ENCODE assay signal across 11 cellular contexts in genomic region chr7:67019562-67020390, GRCh38. TPM values are rescaled to one million over a fixed set of nuclear protein-coding genes. Genes with fewer than 3 reads are reported as not detected.
A peak's percentile ranks its signal among the peaks of the same experiment; 100 is the strongest.
DNase-seq lines count a peak whose midpoint lies in the region; ATAC-seq and TF ChIP-seq lines count a peak whose summit lies in the region.
"Had no signal": no experiment of that assay in that cellular context is flagged by ENCODE, and none has a peak within 500 bp of the region (broad histone marks: within the 10 kb centered on the region; RNA-seq: fewer than 3 reads in every experiment).

No MANE protein-coding gene starts in this region.

- no peaks in the 10 kb centered on the region for H3K4me1 ChIP-seq in colonic mucosa

- H3K9ac ChIP-seq in colonic mucosa (ENCODE audit: low read depth in 2 of 2, low read length in 2 of 2), result no peak overlapping the region

- DNase-seq in AG08395 (ENCODE audit: low spot score) (peak; percentile 32), GM04504 (ENCODE audit: low read depth) (peak; percentile 35), NCI-H524 treated with DMSO at 0.1 percent for 48 hours (lab: John Stamatoyannopoulos, UW) (peak; percentile 46), colonic mucosa (no peak), OCI-M2 (lab: John Stamatoyannopoulos, UW; ENCODE audit: unreplicated experiment) (no peak), MG63 (no peak)
- DNase-seq: activated CD4-positive, alpha-beta T cell treated with anti-CD3 and anti-CD28 coated beads, Interleukin-2, amount 50 U/mL, for 48 hours; NCI-H774 had no signal

- peaks cover 6% of the 10 kb centered on the region for H3K36me3 ChIP-seq in colonic mucosa
- H3K36me3 ChIP-seq in MG63, result peaks cover 5% of the 10 kb centered on the region; the same call in 1 of the 2 replicates

- no peak for ATAC-seq in HG03139 (IDR thresholded peaks at IDR 0.05; ENCODE audit: unreplicated experiment)
- no peak for ATAC-seq in HG02759 (IDR thresholded peaks at IDR 0.05; ENCODE audit: unreplicated experiment)

- intact Hi-C loops in colonic mucosa (cut with DNase I), result no loop called here

- H3K4me3 ChIP-seq in colonic mucosa, result no peak overlapping the region
- H3K4me3 ChIP-seq in MG63, result no peak overlapping the region

- H3K27ac ChIP-seq in colonic mucosa, result peak overlapping the region; percentile 26

- no peaks in the 10 kb centered on the region for H3K27me3 ChIP-seq in colonic mucosa
- H3K27me3 ChIP-seq in MG63, result no peaks in the 10 kb centered on the region
- H3K27me3 ChIP-seq: neutrophil had no signal

- H3K9me3 ChIP-seq in colonic mucosa (no peaks in the 10 kb centered on the region), MG63 (no peaks in the 10 kb centered on the region)
- H3K9me3 ChIP-seq: neutrophil had no signal

- no peak for TF ChIP-seq CTCF in colonic mucosa (IDR thresholded peaks at IDR 0.05)

RNA-seq across cellular contexts. Expression of gene TYW1, which starts 23.1 kb away (rescaled TPM):
- 10 to 100 TPM; 15.5 to 16.2 TPM for total RNA-seq in colonic mucosa
- total RNA-seq in MG63 (2014; rRNA removed; shearing (Covaris generic); ENCODE audit: low replicate concordance), result 3.9 and 6.8 TPM in 2 replicates

RNA-seq across cellular contexts. Expression of gene SBDS, which starts 24.4 kb away (rescaled TPM):
- total RNA-seq in colonic mucosa, result 100 to 1,000 TPM; 102 to 112 TPM
- total RNA-seq in MG63 (2014; rRNA removed; shearing (Covaris generic); ENCODE audit: low replicate concordance), result 71.7 and 112 TPM in 2 replicates

Comparison
In these comparisons a context has a peak if more than half of its experiments do, and no peak if none do; other contexts are left out.
1. DNase-seq: peak in AG08395 (single experiment), GM04504 (single experiment) and NCI-H524 treated with DMSO at 0.1 percent for 48 hours (single experiment); none in colonic mucosa (single experiment), OCI-M2 (single experiment) and MG63 (single experiment).